1 cellular context compared by ENCODE assay signal in genomic region chr19:44072543-44073401, GRCh38.
TF ChIP-seq lines count a peak whose summit lies in the region.

No MANE protein-coding gene starts in this region.

TF ChIP-seq in GM23338, 12 proteins besides CTCF, POLR2A, EP300 and RAD21 (continued from another document):
- TF ChIP-seq, protein P1, sequence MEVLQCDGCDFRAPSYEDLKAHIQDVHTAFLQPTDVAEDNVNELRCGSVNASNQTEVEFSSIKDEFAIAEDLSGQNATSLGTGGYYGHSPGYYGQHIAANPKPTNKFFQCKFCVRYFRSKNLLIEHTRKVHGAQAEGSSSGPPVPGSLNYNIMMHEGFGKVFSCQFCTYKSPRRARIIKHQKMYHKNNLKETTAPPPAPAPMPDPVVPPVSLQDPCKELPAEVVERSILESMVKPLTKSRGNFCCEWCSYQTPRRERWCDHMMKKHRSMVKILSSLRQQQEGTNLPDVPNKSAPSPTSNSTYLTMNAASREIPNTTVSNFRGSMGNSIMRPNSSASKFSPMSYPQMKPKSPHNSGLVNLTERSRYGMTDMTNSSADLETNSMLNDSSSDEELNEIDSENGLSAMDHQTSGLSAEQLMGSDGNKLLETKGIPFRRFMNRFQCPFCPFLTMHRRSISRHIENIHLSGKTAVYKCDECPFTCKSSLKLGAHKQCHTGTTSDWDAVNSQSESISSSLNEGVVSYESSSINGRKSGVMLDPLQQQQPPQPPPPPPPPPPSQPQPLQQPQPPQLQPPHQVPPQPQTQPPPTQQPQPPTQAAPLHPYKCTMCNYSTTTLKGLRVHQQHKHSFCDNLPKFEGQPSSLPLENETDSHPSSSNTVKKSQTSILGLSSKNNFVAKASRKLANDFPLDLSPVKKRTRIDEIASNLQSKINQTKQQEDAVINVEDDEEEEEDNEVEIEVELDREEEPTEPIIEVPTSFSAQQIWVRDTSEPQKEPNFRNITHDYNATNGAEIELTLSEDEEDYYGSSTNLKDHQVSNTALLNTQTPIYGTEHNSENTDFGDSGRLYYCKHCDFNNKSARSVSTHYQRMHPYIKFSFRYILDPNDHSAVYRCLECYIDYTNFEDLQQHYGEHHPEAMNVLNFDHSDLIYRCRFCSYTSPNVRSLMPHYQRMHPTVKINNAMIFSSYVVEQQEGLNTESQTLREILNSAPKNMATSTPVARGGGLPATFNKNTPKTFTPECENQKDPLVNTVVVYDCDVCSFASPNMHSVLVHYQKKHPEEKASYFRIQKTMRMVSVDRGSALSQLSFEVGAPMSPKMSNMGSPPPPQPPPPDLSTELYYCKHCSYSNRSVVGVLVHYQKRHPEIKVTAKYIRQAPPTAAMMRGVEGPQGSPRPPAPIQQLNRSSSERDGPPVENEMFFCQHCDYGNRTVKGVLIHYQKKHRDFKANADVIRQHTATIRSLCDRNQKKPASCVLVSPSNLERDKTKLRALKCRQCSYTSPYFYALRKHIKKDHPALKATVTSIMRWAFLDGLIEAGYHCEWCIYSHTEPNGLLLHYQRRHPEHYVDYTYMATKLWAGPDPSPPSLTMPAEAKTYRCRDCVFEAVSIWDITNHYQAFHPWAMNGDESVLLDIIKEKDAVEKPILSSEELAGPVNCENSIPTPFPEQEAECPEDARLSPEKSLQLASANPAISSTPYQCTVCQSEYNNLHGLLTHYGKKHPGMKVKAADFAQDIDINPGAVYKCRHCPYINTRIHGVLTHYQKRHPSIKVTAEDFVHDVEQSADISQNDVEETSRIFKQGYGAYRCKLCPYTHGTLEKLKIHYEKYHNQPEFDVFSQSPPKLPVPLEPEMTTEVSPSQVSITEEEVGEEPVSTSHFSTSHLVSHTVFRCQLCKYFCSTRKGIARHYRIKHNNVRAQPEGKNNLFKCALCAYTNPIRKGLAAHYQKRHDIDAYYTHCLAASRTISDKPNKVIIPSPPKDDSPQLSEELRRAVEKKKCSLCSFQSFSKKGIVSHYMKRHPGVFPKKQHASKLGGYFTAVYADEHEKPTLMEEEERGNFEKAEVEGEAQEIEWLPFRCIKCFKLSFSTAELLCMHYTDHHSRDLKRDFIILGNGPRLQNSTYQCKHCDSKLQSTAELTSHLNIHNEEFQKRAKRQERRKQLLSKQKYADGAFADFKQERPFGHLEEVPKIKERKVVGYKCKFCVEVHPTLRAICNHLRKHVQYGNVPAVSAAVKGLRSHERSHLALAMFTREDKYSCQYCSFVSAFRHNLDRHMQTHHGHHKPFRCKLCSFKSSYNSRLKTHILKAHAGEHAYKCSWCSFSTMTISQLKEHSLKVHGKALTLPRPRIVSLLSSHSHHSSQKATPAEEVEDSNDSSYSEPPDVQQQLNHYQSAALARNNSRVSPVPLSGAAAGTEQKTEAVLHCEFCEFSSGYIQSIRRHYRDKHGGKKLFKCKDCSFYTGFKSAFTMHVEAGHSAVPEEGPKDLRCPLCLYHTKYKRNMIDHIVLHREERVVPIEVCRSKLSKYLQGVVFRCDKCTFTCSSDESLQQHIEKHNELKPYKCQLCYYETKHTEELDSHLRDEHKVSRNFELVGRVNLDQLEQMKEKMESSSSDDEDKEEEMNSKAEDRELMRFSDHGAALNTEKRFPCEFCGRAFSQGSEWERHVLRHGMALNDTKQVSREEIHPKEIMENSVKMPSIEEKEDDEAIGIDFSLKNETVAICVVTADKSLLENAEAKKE (CRISPR knock-in tag; IDR thresholded peaks at IDR 0.05), result no peak
- TF ChIP-seq POLR2AphosphoS5 (IDR thresholded peaks at IDR 0.05; ENCODE audit: low read depth), result no peak
